8 cellular contexts compared by ENCODE assay signal in genomic region chr6:30614843-30615218, GRCh38. TPM values are rescaled to one million over a fixed set of nuclear protein-coding genes. Genes with fewer than 3 reads are reported as not detected.
A peak's percentile ranks its signal among the peaks of the same experiment; 100 is the strongest.
DNase-seq lines count a peak whose midpoint lies in the region; ATAC-seq and TF ChIP-seq lines count a peak whose summit lies in the region.

No MANE protein-coding gene starts in this region.

- no peak overlapping the region for H2AFZ ChIP-seq in SU-DHL-6 (ENCODE audit: low read depth, low read length, severe bottlenecking)

- H3K27ac ChIP-seq in SU-DHL-6 (ENCODE audit: low read depth, low read length) = peak overlapping the region; percentile 91
- H3K27ac ChIP-seq in ovary = peak overlapping the region; percentile 95
- H3K27ac ChIP-seq in thyroid gland = peak overlapping the region; percentile 97 to 100 (median 98)

- POLR2A ChIA-PET in HEK293T (lab: Yijun Ruan, JAX) = interaction anchor here (0.6 to 4.8 kb wide), 25 partner anchors 8 to 299 kb away, joined by 3 to 90 read pairs (median 5); partner anchors contain the start of genes ABCF1, ATAT1, DHX16 and GNL1

- WGBS in ovary, 3 donors = 0 to 1% (median 0%) methylated on average over 6 of the region's 6 CpGs
- WGBS in thyroid gland, 2 donors = 1% methylated on average over 6 of the region's 6 CpGs

- no peaks in the 10 kb centered on the region for H3K9me2 ChIP-seq in SU-DHL-6 (replicated peaks; ENCODE audit: insufficient read depth, low read length)

- TF ChIP-seq POLR2A in ovary (IDR thresholded peaks at IDR 0.05) (peak; percentile 71), thyroid gland (IDR thresholded peaks at IDR 0.05) (peak in 1 of 2 donors; percentile 96)

- intact Hi-C loops in Right ventricle myocardium superior (cut with DNase I) (loop anchor here (5.0 kb wide), 1 partner anchor 102 kb away; the partner anchor contains the start of gene MDC1), ovary (cut with DNase I) (loop anchor here in 1 of 4 donors (5.0 kb wide), 1 partner anchor 72 kb away; the partner anchor contains the start of gene PPP1R18), thyroid gland (cut with DNase I) (no loop called here)

- TF ChIP-seq EP300 in ovary (IDR thresholded peaks at IDR 0.05) = no peak

- H3K9me3 ChIP-seq in SU-DHL-6 (ENCODE audit: insufficient read depth, low read length) = no peaks in the 10 kb centered on the region
- H3K9me3 ChIP-seq in adipocyte (ENCODE audit: control insufficient read depth, low read length) = no peaks in the 10 kb centered on the region
- H3K9me3 ChIP-seq in ovary = no peaks in the 10 kb centered on the region
- H3K9me3 ChIP-seq in thyroid gland = no peaks in the 10 kb centered on the region

- CTCF ChIA-PET in HEK293T (lab: Yijun Ruan, JAX) = interaction anchor here (0.6 to 0.7 kb wide), 3 partner anchors 17 to 133 kb away, joined by 3 to 5 read pairs (median 4); no protein-coding TSS in a partner anchor

- no peaks in the 10 kb centered on the region; the same call in 1 of the 2 replicates for H4K20me1 ChIP-seq in SU-DHL-6 (ENCODE audit: low read depth, low read length)

- DNase-seq in ELF-1 (ENCODE audit: low read depth, low spot score) = peak; percentile 97
- peak; percentile 81 for DNase-seq in HEK293T (ENCODE audit: extremely low spot score)
- peak; percentile 88 for DNase-seq in NCI-H1417 treated with DMSO at 0.1 percent for 48 hours (lab: John Stamatoyannopoulos, UW)
- peak; percentile 97 for DNase-seq in adipocyte (ENCODE audit: low read depth)
- peak; percentile 76 for DNase-seq in Right ventricle myocardium superior
- peak; percentile 77 to 92 (median 84) for DNase-seq in ovary
- peak; percentile 88 to 90 for DNase-seq in thyroid gland

- H3K4me2 ChIP-seq in SU-DHL-6 (ENCODE audit: low read depth, low read length, poor library complexity, severe bottlenecking) = peak overlapping the region; percentile 88

- ATAC-seq in Right ventricle myocardium superior (ENCODE audit: poor library complexity) = peak; percentile 72

- H3K9ac ChIP-seq in SU-DHL-6 (ENCODE audit: low read length) = peak overlapping the region; percentile 93
- peak overlapping the region; percentile 98 for H3K9ac ChIP-seq in adipocyte (ENCODE audit: low read length)

- no peak for TF ChIP-seq CTCF in SU-DHL-6 (IDR thresholded peaks at IDR 0.05; ENCODE audit: insufficient read depth, low read length, poor library complexity, severe bottlenecking)
- TF ChIP-seq CTCF in ovary (IDR thresholded peaks at IDR 0.05) = no peak
- TF ChIP-seq CTCF in thyroid gland (IDR thresholded peaks at IDR 0.05) = no peak

- H3K36me3 ChIP-seq in SU-DHL-6 (ENCODE audit: low read length) (peaks cover 22% of the 10 kb centered on the region), adipocyte (ENCODE audit: control insufficient read depth, insufficient read depth, low read length, severe bottlenecking) (peaks cover 21% of the 10 kb centered on the region), ovary (no peaks in the 10 kb centered on the region), thyroid gland (peaks cover 14 to 15% of the 10 kb centered on the region in 2 donors)

- peak overlapping the region; percentile 91 for H3K4me3 ChIP-seq in SU-DHL-6 (ENCODE audit: insufficient read depth, low read length, poor library complexity, severe bottlenecking)
- peak overlapping the region; percentile 87 for H3K4me3 ChIP-seq in adipocyte (ENCODE audit: low read length)
- H3K4me3 ChIP-seq in ovary = peak overlapping the region; percentile 90
- peak overlapping the region in 2 of 3 donors; percentile 87 to 88 for H3K4me3 ChIP-seq in thyroid gland (replicated peaks in 1 of 3)

- peaks cover 56% of the 10 kb centered on the region for H3K79me2 ChIP-seq in SU-DHL-6 (ENCODE audit: insufficient read depth, low read length)

- H3K4me1 ChIP-seq in adipocyte (ENCODE audit: control insufficient read depth, insufficient read depth, low read length) (peaks cover 43% of the 10 kb centered on the region), ovary (ENCODE audit: insufficient read depth) (peaks cover 8% of the 10 kb centered on the region), thyroid gland (peaks cover 54 to 56% of the 10 kb centered on the region in 2 donors)

- H3F3A ChIP-seq in SU-DHL-6 (ENCODE audit: insufficient read depth) = peaks cover 60% of the 10 kb centered on the region

- H3K27me3 ChIP-seq in SU-DHL-6 (ENCODE audit: low read length) (no peaks in the 10 kb centered on the region), adipocyte (replicated peaks; ENCODE audit: control insufficient read depth, insufficient read depth, low read length) (no peaks in the 10 kb centered on the region), ovary (no peaks in the 10 kb centered on the region), thyroid gland (no peaks in the 10 kb centered on the region)

TF ChIP-seq in HEK293T, 16 proteins besides CTCF, POLR2A, EP300 and RAD21:
- TF ChIP-seq FOXM1 (IDR thresholded peaks at IDR 0.05; ENCODE audit: borderline replicate concordance) = no peak
- TF ChIP-seq FOXA1 (IDR thresholded peaks at IDR 0.05) = no peak
- 0 out of 2 replicates have a peak, but pooled peaks have one; percentile 24 for TF ChIP-seq FOXK2 (IDR thresholded peaks at IDR 0.05)
- TF ChIP-seq ZNF384 (IDR thresholded peaks at IDR 0.05) = no peak
- 0 out of 2 replicates have a peak, but pooled peaks have one; percentile 1 for TF ChIP-seq ELF4 (IDR thresholded peaks at IDR 0.05)
- TF ChIP-seq NFRKB (IDR thresholded peaks at IDR 0.05) = peak; percentile 83; the same call in 1 of the 2 replicates

RNA-seq across cellular contexts. Expression of gene PPP1R10, which starts 2.2 kb away (rescaled TPM):
- total RNA-seq in Right ventricle myocardium superior (29.6 TPM), ovary (100 to 1,000 TPM in 1 of 7 donors, 10 to 100 TPM in 6; 44.7 to 106 (median 76.0) TPM), thyroid gland (10 to 100 TPM; 49.1 to 72.2 (median 57.0) TPM)
- polyA plus RNA-seq in ovary = 10 to 100 TPM; 34.7 to 88.3 TPM

RNA-seq across cellular contexts. Expression of gene MRPS18B, which starts 2.8 kb away (rescaled TPM):
- total RNA-seq in Right ventricle myocardium superior = 124 TPM
- 10 to 100 TPM; 40.7 to 61.4 (median 52.9) TPM for total RNA-seq in ovary
- 10 to 100 TPM; 62.4 to 69.0 TPM for polyA plus RNA-seq in ovary
- 10 to 100 TPM; 47.0 to 82.5 (median 64.6) TPM for total RNA-seq in thyroid gland

RNA-seq across cellular contexts. Expression of gene ATAT1, which starts 11.8 kb away (rescaled TPM):
- 1.7 TPM for total RNA-seq in Right ventricle myocardium superior
- 10 to 100 TPM in 4 of 7 donors, 1 to 10 TPM in 3; 5.6 to 20.5 (median 11.4) TPM for total RNA-seq in ovary
- polyA plus RNA-seq in ovary = 10 to 100 TPM in 1 of 2 donors, 1 to 10 TPM in 1; 9.2 to 18.6 TPM
- total RNA-seq in thyroid gland = 1 to 10 TPM; 3.8 to 7.6 (median 6.1) TPM

RNA-seq across cellular contexts. Expression of gene C6orf136, which starts 32.1 kb away (rescaled TPM):
- total RNA-seq in Right ventricle myocardium superior (58.3 TPM), ovary (10 to 100 TPM in 6 of 7 donors, 1 to 10 TPM in 1; 6.0 to 20.0 (median 14.8) TPM), thyroid gland (10 to 100 TPM; 13.4 to 31.7 (median 23.8) TPM)
- polyA plus RNA-seq in ovary = 1 to 10 TPM; 6.4 to 9.3 TPM

RNA-seq across cellular contexts. Expression of gene ABCF1, which starts 43.6 kb away (rescaled TPM):
- 32.5 TPM for total RNA-seq in Right ventricle myocardium superior
- 10 to 100 TPM; 16.3 to 50.5 (median 36.0) TPM for total RNA-seq in ovary
- polyA plus RNA-seq in ovary = 10 to 100 TPM; 18.8 to 60.6 TPM
- total RNA-seq in thyroid gland = 10 to 100 TPM; 41.4 to 47.1 (median 43.5) TPM

Comparison
In these comparisons a context has a peak if more than half of its experiments do, and no peak if none do; other contexts are left out.
1. Peak in every context shown above with its lines: DNase-seq, ATAC-seq, H3K4me3 ChIP-seq and H3K27ac ChIP-seq.